Comparison of ENCODE assay signal across 1 cellular context in genomic region chr22:19885841-19886592, GRCh38.
TF ChIP-seq lines count a peak whose summit lies in the region.

No MANE protein-coding gene starts in this region.

TF ChIP-seq in endothelial cell of umbilical vein, 7 proteins besides CTCF, POLR2A, EP300 and RAD21:
- TF ChIP-seq FOS (IDR thresholded peaks at IDR 0.05; ENCODE audit: borderline replicate concordance, insufficient read depth, low read length) = no peak
- TF ChIP-seq MAX (IDR thresholded peaks at IDR 0.05; ENCODE audit: insufficient read depth, insufficient read length) = no peak
- no peak for TF ChIP-seq JUN (IDR thresholded peaks at IDR 0.05; ENCODE audit: borderline replicate concordance, insufficient read depth, insufficient read length, low read depth)
- no peak for TF ChIP-seq POLR2AphosphoS5 (IDR thresholded peaks at IDR 0.05; ENCODE audit: insufficient read depth, low read depth, low read length)
- no peak for TF ChIP-seq GATA2 (IDR thresholded peaks at IDR 0.05; ENCODE audit: insufficient read depth, insufficient read length, low read depth, low read length)
- TF ChIP-seq MYC (IDR thresholded peaks at IDR 0.05; ENCODE audit: low read depth, low read length) = no peak
- no peak for TF ChIP-seq EZH2 (IDR thresholded peaks at IDR 0.05; ENCODE audit: borderline replicate concordance, low read depth, low read length, severe bottlenecking)
